ENCODE assay signal across 21 cellular contexts in genomic region chr6:17912521-17912920, GRCh38.
"Had no signal": no experiment of that assay in that cellular context is flagged by ENCODE, and none has a peak within 500 bp of the region (broad histone marks: within the 10 kb centered on the region; RNA-seq: fewer than 3 reads in every experiment).

No MANE protein-coding gene starts in this region.

- ATAC-seq: SK-N-SH treated with all-trans-retinoic acid at 6 μM for 48 hours had no signal

- H3K36me3 ChIP-seq: MG63 had no signal

- H3K4me3 ChIP-seq: MG63 had no signal

- DNase-seq: Karpas-422, KBM-7, MG63, NCI-H1092, NCI-H1105 treated with DMSO at 0.1 percent for 48 hours, NCI-H1417 treated with DMSO at 0.1 percent for 48 hours, NCI-H146, NCI-H1694 treated with DMSO at 0.1 percent for 48 hours, NCI-H1930, NCI-H2081, NCI-H2107, NCI-H2227 treated with DMSO at 0.1 percent for 48 hours, NCI-H446, NCI-H510A, NCI-H524 treated with DMSO at 0.1 percent for 48 hours, NCI-H69, NCI-H774, RPMI8226, SHP77, T-helper 1 cell had no signal

- H3K9me3 ChIP-seq: MG63 had no signal

- H3K27me3 ChIP-seq: MG63 had no signal
